20 cellular contexts compared by ENCODE assay signal in the genomic region with DNA sequence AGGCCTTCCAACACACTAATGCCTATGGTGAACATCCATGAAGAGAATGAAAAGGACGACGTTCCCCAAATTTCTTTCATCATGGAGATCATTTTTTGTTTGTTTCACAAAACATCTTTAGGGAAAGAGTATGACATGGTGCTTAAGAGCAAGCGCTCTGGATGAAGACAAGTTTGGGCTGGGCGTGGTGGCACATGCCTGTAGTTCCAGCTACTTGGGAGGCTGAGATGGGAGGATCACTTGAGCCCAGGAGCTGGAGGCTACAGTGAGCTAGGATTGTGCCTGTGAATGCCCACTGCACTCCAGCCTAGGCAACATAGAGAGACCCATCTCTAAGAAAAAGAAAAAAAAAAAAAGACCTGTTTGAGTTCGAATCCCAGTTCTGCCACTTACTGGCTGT.
"Had no signal": no experiment of that assay in that cellular context is flagged by ENCODE, and none has a peak within 500 bp of the region (broad histone marks: within the 10 kb centered on the region; RNA-seq: fewer than 3 reads in every experiment).

No MANE protein-coding gene starts in this region.

- H3K4me3 ChIP-seq: MG63, PC-9, SJSA1 had no signal

- H3K27me3 ChIP-seq: MG63 had no signal

- H3K9me3 ChIP-seq: MG63, SJSA1, SK-N-SH had no signal

- DNase-seq: Kasumi-1, MG63, NCI-H1048, NCI-H187, NCI-H2081 treated with DMSO at 0.1 percent for 48 hours, NCI-H2107, NCI-H2171, NCI-H2227 treated with DMSO at 0.1 percent for 48 hours, NCI-H446, NCI-H524 treated with DMSO at 0.1 percent for 48 hours, NCI-H526 treated with DMSO at 0.1 percent for 48 hours, NCI-H774, PC-9, Right ventricle myocardium superior, SHP77 treated with DMSO at 0.1 percent for 48 hours, SW 1271 had no signal

- ATAC-seq: Panc1 had no signal

- H3K4me1 ChIP-seq: SJSA1 had no signal

- H3K27ac ChIP-seq: PC-9, RWPE1, SJSA1 had no signal

- H3K36me3 ChIP-seq: MG63, SJSA1 had no signal
